Comparison of ENCODE assay signal across 29 cellular contexts in genomic region chr21:15688016-15688415, GRCh38.
"Had no signal": no experiment of that assay in that cellular context is flagged by ENCODE, and none has a peak within 500 bp of the region (broad histone marks: within the 10 kb centered on the region; RNA-seq: fewer than 3 reads in every experiment).

No MANE protein-coding gene starts in this region.

- H3K27me3 ChIP-seq: colonic mucosa, dorsolateral prefrontal cortex, esophagus muscularis mucosa, hepatocyte, pancreas, right atrium auricular region, tibial artery had no signal

- H3K4me1 ChIP-seq: colonic mucosa, left ventricle myocardium inferior, pancreas, right atrium auricular region, tibial artery had no signal

- H3K4me2 ChIP-seq: hepatocyte had no signal

- H3K36me3 ChIP-seq: colonic mucosa, esophagus muscularis mucosa, left ventricle myocardium inferior, pancreas, right atrium auricular region, tibial artery had no signal

- H3K9me3 ChIP-seq: colonic mucosa, esophagus muscularis mucosa, left ventricle myocardium inferior, pancreas, psoas muscle, right atrium auricular region, tibial artery had no signal

- H3K9me3 Mint-ChIP-seq: activated naive CD4-positive, alpha-beta T cell treated with anti-CD3 and anti-CD28 coated beads, Interleukin-2, amount 10 ng/mL, durations not matched to agents 7 days and 5 days; activated naive CD8-positive, alpha-beta T cell treated with anti-CD3 and anti-CD28 coated beads, Interleukin-2, amount 50 U/mL, for 24 hours; brain; effector memory CD8-positive, alpha-beta T cell; stimulated activated effector memory CD8-positive, alpha-beta T cell treated with anti-CD3 and anti-CD28 coated beads, Interleukin-12 subunit alpha, Interleukin-12 subunit beta, amount 100 ng/mL, for 72 hours; stimulated activated naive CD8-positive, alpha-beta T cell treated with anti-CD3 and anti-CD28 coated beads, Interleukin-15, amount 100 ng/mL, for 72 hours; T-helper 1 cell treated with Interleukin-12 subunit alpha and Interleukin-12 subunit beta and Interleukin-4 antibody, amounts not matched to agents 30 μg/mL and 1 μg/mL, for 36 hours; WTC11 had no signal

- H3K27ac ChIP-seq: colonic mucosa, dorsolateral prefrontal cortex, esophagus muscularis mucosa, hepatocyte, left ventricle myocardium inferior, pancreas, psoas muscle, right atrium auricular region, tibial artery had no signal

- H3K4me1 Mint-ChIP-seq: brain; mesothelial cell of epicardium; stimulated activated effector memory CD8-positive, alpha-beta T cell treated with anti-CD3 and anti-CD28 coated beads, Interleukin-12 subunit alpha, Interleukin-12 subunit beta, amount 100 ng/mL, for 72 hours; stimulated activated naive CD8-positive, alpha-beta T cell treated with anti-CD3 and anti-CD28 coated beads, Interleukin-15, amount 100 ng/mL, for 72 hours had no signal

- H3K27ac Mint-ChIP-seq: activated CD4-positive, alpha-beta T cell treated with anti-CD3 and anti-CD28 coated beads for 36 hours; activated naive CD4-positive, alpha-beta T cell treated with anti-CD3 and anti-CD28 coated beads, Interleukin-2, amount 10 ng/mL, durations not matched to agents 7 days and 5 days; activated naive CD8-positive, alpha-beta T cell treated with anti-CD3 and anti-CD28 coated beads, Interleukin-2, amount 50 U/mL, for 24 hours; brain; effector memory CD8-positive, alpha-beta T cell; mesothelial cell of epicardium; natural killer cell treated with Interleukin-12 subunit alpha and Interleukin-12 subunit beta and Interleukin-15 and Interleukin-18, amount 100 ng/mL, for 72 hours; stimulated activated effector memory CD8-positive, alpha-beta T cell treated with anti-CD3 and anti-CD28 coated beads, Interleukin-12 subunit alpha, Interleukin-12 subunit beta, amount 100 ng/mL, for 72 hours; stimulated activated naive CD8-positive, alpha-beta T cell treated with anti-CD3 and anti-CD28 coated beads, Interleukin-15, amount 100 ng/mL, for 72 hours; T-helper 1 cell treated with Interleukin-12 subunit alpha and Interleukin-12 subunit beta and Interleukin-4 antibody, amounts not matched to agents 30 μg/mL and 1 μg/mL, for 36 hours; WTC11 had no signal

- H3K27me3 Mint-ChIP-seq: activated naive CD4-positive, alpha-beta T cell treated with anti-CD3 and anti-CD28 coated beads, Interleukin-2, amount 10 ng/mL, durations not matched to agents 7 days and 5 days; activated naive CD8-positive, alpha-beta T cell treated with anti-CD3 and anti-CD28 coated beads, Interleukin-2, amount 50 U/mL, for 24 hours; brain; stimulated activated naive CD8-positive, alpha-beta T cell treated with anti-CD3 and anti-CD28 coated beads, Interleukin-15, amount 100 ng/mL, for 72 hours had no signal

- H2AFZ ChIP-seq: hepatocyte had no signal

- H3K79me2 ChIP-seq: hepatocyte had no signal

- H3K36me3 Mint-ChIP-seq: activated naive CD4-positive, alpha-beta T cell treated with anti-CD3 and anti-CD28 coated beads, Interleukin-2, amount 10 ng/mL, durations not matched to agents 7 days and 5 days; brain; mesothelial cell of epicardium; stimulated activated effector memory CD8-positive, alpha-beta T cell treated with anti-CD3 and anti-CD28 coated beads, Interleukin-12 subunit alpha, Interleukin-12 subunit beta, amount 100 ng/mL, for 72 hours; WTC11 had no signal

- ATAC-seq: activated CD4-positive, alpha-beta T cell treated with anti-CD3 and anti-CD28 coated beads for 36 hours; activated naive CD8-positive, alpha-beta T cell treated with anti-CD3 and anti-CD28 coated beads, Interleukin-2, amount 50 U/mL, for 24 hours; natural killer cell treated with Interleukin-12 subunit alpha and Interleukin-12 subunit beta and Interleukin-15 and Interleukin-18, amount 100 ng/mL, for 72 hours; pancreas; psoas muscle; stimulated activated effector memory CD8-positive, alpha-beta T cell treated with anti-CD3 and anti-CD28 coated beads, Interleukin-12 subunit alpha, Interleukin-12 subunit beta, amount 100 ng/mL, for 72 hours; WTC11 had no signal

- H3K4me3 Mint-ChIP-seq: activated CD4-positive, alpha-beta T cell treated with anti-CD3 and anti-CD28 coated beads for 36 hours; activated naive CD4-positive, alpha-beta T cell treated with anti-CD3 and anti-CD28 coated beads, Interleukin-2, amount 10 ng/mL, durations not matched to agents 7 days and 5 days; activated naive CD8-positive, alpha-beta T cell treated with anti-CD3 and anti-CD28 coated beads, Interleukin-2, amount 50 U/mL, for 24 hours; brain; mesothelial cell of epicardium; natural killer cell treated with Interleukin-12 subunit alpha and Interleukin-12 subunit beta and Interleukin-15 and Interleukin-18, amount 100 ng/mL, for 72 hours; stimulated activated effector memory CD8-positive, alpha-beta T cell treated with anti-CD3 and anti-CD28 coated beads, Interleukin-12 subunit alpha, Interleukin-12 subunit beta, amount 100 ng/mL, for 72 hours; stimulated activated naive CD8-positive, alpha-beta T cell treated with anti-CD3 and anti-CD28 coated beads, Interleukin-15, amount 100 ng/mL, for 72 hours; T-helper 1 cell treated with Interleukin-12 subunit alpha and Interleukin-12 subunit beta and Interleukin-4 antibody, amounts not matched to agents 30 μg/mL and 1 μg/mL, for 36 hours; WTC11 had no signal

- DNase-seq: activated CD4-positive, alpha-beta T cell treated with anti-CD3 and anti-CD28 coated beads for 36 hours; activated CD4-positive, alpha-beta T cell treated with anti-CD3 and anti-CD28 coated beads, Interleukin-2, amount 50 U/mL, for 4 hours; activated CD8-positive, alpha-beta memory T cell treated with anti-CD3 and anti-CD28 coated beads, Interleukin-2, amount 50 U/mL, for 48 hours; activated effector memory CD4-positive, alpha-beta T cell treated with Interleukin-2 at 50 U/mL for 16 hours; activated naive CD4-positive, alpha-beta T cell treated with anti-CD3 and anti-CD28 coated beads, Interleukin-2, amount 10 ng/mL, durations not matched to agents 7 days and 5 days; activated naive CD8-positive, alpha-beta T cell treated with anti-CD3 and anti-CD28 coated beads, Interleukin-2, amount 50 U/mL, for 24 hours; activated T-cell treated with anti-CD3 and anti-CD28 coated beads, Interleukin-2, amount 50 U/mL, for 48 hours; anterior cingulate cortex; caudate nucleus; colonic mucosa; dorsolateral prefrontal cortex; effector memory CD8-positive, alpha-beta T cell; glutamatergic neuron; left ventricle myocardium inferior; pancreas; psoas muscle; stimulated activated CD4-positive, alpha-beta T cell treated with anti-CD3 and anti-CD28 coated beads, Interleukin-1b, Interleukin-23, amount 100 ng/mL, for 48 hours; stimulated activated naive CD8-positive, alpha-beta T cell treated with anti-CD3 and anti-CD28 coated beads, Interleukin-15, amount 100 ng/mL, for 72 hours; T1000; tibial artery had no signal

- H3K4me3 ChIP-seq: colonic mucosa, dorsolateral prefrontal cortex, esophagus muscularis mucosa, hepatocyte, left ventricle myocardium inferior, pancreas, psoas muscle, right atrium auricular region, tibial artery had no signal
